ENCODE assay signal across 1 cellular context in the genomic region with DNA sequence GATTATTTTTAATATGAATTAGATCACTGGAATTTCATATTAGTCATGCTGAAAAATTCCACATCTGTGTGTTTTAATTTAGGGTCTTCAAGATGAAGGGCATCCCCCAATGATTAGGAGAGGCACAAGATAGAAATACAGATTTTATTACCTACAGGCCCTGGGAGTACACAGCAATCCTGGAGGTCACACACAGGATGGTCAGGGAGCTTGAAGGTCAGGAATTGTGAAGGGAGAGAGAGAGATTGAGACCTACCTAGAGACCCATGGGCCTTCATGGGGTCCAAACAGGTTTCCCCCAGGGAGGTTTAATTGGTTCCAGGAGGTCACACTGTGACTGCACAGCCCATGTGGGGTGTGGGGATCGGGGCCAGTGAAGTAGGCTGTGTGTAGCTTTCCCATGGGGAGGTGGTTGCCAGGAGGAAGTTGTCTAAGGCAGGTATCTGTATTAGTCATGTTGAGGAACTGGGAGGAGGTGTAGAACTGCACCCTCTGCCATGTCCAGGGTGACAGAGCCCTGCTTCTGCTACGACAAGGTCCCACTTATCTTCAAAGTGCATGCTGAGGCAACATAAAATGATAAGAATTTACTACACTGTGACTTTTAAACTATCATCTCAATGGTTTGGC.
TF ChIP-seq lines count a peak whose summit lies in the region.

No MANE protein-coding gene starts in this region.

TF ChIP-seq in H1, 55 proteins besides CTCF, POLR2A, EP300 and RAD21 (continued from another document):
- TF ChIP-seq, protein P1, sequence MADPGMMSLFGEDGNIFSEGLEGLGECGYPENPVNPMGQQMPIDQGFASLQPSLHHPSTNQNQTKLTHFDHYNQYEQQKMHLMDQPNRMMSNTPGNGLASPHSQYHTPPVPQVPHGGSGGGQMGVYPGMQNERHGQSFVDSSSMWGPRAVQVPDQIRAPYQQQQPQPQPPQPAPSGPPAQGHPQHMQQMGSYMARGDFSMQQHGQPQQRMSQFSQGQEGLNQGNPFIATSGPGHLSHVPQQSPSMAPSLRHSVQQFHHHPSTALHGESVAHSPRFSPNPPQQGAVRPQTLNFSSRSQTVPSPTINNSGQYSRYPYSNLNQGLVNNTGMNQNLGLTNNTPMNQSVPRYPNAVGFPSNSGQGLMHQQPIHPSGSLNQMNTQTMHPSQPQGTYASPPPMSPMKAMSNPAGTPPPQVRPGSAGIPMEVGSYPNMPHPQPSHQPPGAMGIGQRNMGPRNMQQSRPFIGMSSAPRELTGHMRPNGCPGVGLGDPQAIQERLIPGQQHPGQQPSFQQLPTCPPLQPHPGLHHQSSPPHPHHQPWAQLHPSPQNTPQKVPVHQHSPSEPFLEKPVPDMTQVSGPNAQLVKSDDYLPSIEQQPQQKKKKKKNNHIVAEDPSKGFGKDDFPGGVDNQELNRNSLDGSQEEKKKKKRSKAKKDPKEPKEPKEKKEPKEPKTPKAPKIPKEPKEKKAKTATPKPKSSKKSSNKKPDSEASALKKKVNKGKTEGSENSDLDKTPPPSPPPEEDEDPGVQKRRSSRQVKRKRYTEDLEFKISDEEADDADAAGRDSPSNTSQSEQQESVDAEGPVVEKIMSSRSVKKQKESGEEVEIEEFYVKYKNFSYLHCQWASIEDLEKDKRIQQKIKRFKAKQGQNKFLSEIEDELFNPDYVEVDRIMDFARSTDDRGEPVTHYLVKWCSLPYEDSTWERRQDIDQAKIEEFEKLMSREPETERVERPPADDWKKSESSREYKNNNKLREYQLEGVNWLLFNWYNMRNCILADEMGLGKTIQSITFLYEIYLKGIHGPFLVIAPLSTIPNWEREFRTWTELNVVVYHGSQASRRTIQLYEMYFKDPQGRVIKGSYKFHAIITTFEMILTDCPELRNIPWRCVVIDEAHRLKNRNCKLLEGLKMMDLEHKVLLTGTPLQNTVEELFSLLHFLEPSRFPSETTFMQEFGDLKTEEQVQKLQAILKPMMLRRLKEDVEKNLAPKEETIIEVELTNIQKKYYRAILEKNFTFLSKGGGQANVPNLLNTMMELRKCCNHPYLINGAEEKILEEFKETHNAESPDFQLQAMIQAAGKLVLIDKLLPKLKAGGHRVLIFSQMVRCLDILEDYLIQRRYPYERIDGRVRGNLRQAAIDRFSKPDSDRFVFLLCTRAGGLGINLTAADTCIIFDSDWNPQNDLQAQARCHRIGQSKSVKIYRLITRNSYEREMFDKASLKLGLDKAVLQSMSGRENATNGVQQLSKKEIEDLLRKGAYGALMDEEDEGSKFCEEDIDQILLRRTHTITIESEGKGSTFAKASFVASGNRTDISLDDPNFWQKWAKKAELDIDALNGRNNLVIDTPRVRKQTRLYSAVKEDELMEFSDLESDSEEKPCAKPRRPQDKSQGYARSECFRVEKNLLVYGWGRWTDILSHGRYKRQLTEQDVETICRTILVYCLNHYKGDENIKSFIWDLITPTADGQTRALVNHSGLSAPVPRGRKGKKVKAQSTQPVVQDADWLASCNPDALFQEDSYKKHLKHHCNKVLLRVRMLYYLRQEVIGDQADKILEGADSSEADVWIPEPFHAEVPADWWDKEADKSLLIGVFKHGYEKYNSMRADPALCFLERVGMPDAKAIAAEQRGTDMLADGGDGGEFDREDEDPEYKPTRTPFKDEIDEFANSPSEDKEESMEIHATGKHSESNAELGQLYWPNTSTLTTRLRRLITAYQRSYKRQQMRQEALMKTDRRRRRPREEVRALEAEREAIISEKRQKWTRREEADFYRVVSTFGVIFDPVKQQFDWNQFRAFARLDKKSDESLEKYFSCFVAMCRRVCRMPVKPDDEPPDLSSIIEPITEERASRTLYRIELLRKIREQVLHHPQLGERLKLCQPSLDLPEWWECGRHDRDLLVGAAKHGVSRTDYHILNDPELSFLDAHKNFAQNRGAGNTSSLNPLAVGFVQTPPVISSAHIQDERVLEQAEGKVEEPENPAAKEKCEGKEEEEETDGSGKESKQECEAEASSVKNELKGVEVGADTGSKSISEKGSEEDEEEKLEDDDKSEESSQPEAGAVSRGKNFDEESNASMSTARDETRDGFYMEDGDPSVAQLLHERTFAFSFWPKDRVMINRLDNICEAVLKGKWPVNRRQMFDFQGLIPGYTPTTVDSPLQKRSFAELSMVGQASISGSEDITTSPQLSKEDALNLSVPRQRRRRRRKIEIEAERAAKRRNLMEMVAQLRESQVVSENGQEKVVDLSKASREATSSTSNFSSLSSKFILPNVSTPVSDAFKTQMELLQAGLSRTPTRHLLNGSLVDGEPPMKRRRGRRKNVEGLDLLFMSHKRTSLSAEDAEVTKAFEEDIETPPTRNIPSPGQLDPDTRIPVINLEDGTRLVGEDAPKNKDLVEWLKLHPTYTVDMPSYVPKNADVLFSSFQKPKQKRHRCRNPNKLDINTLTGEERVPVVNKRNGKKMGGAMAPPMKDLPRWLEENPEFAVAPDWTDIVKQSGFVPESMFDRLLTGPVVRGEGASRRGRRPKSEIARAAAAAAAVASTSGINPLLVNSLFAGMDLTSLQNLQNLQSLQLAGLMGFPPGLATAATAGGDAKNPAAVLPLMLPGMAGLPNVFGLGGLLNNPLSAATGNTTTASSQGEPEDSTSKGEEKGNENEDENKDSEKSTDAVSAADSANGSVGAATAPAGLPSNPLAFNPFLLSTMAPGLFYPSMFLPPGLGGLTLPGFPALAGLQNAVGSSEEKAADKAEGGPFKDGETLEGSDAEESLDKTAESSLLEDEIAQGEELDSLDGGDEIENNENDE (IDR thresholded peaks at IDR 0.05; ENCODE audit: insufficient replicate concordance, low read length): no peak
- TF ChIP-seq SP4 (IDR thresholded peaks at IDR 0.05; ENCODE audit: low read length): no peak
TF ChIP-seq in H1: peak in this region for 0.
